8 cellular contexts compared by ENCODE assay signal in the genomic region with DNA sequence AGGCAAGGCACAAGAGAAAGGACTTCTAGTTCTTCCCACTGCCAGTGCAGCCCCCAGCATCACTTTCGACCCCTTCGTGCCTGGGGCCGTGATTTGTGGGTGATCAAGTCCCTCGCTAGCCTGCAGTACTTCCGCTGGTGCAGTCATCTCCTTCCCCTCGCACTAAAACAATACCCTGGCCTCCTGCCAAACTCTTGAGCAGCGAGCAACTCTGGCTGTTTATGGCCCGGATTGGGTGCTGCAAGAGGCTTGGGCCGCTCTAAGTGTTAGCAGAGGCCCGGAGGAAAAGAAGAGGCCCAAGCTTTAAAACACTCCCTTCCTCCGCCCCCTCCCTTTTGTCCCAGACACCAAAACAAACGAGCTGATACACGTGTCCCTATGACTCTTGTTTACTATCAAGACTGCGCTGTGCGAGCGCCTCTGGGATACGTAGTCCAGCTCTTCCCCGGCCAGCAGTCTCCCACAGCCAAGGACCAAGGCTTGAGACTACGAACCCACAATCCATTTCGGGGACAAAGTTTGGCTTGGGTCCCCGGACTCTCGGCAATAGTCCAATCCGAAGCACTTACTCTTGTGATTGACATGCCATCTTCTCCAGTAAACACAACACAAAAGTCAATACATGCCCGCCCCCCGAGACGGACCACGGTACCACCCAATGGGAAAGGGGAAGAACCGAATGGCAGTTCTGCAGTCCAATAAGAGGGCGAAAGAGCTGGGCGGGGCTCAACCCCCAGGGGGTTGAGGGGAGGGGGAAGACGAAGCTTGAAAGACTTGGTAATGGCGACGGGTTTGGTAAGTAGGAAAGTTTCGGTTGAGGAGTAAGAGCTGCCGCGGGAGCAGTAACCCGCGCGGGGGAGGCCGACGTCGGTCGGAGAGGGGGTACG. TPM values are rescaled to one million over a fixed set of nuclear protein-coding genes. Genes with fewer than 3 reads are reported as not detected.
DNase-seq lines count a peak whose midpoint lies in the region; ATAC-seq and TF ChIP-seq lines count a peak whose summit lies in the region.

A gene with protein sequence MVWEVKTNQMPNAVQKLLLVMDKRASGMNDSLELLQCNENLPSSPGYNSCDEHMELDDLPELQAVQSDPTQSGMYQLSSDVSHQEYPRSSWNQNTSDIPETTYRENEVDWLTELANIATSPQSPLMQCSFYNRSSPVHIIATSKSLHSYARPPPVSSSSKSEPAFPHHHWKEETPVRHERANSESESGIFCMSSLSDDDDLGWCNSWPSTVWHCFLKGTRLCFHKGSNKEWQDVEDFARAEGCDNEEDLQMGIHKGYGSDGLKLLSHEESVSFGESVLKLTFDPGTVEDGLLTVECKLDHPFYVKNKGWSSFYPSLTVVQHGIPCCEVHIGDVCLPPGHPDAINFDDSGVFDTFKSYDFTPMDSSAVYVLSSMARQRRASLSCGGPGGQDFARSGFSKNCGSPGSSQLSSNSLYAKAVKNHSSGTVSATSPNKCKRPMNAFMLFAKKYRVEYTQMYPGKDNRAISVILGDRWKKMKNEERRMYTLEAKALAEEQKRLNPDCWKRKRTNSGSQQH (plus strand): TSS at position 771 of the 887 bp plus-strand sequence. CDS start 10,891 bp downstream, outside the sequence.

- ATAC-seq in GM21737 (IDR thresholded peaks at IDR 0.05; ENCODE audit: unreplicated experiment) = peak; percentile 88

- H3K4me1 ChIP-seq in KMS-11 (ENCODE audit: low read depth, poor library complexity, severe bottlenecking) (peaks cover 37% of the 10 kb centered on the region), Peyer's patch (peaks cover 0 to 34% (median 2%) of the 10 kb centered on the region in 4 donors), esophagus (ENCODE audit: control insufficient read depth in 2 of 2, insufficient read depth in 2 of 2, low read length in 1 of 2) (no peaks in the 10 kb centered on the region), mucosa of stomach (ENCODE audit: control insufficient read depth, insufficient read depth, low read length) (no peaks in the 10 kb centered on the region)

- H4K20me1 ChIP-seq in KMS-11 (ENCODE audit: insufficient read depth) = peaks cover 7% of the 10 kb centered on the region; the same call in 1 of the 2 replicates

- WGBS in esophagus, 2 donors = 0% methylated on average over 44 of the region's 44 CpGs

- peak; percentile 100 for DNase-seq in DMS53 (lab: John Stamatoyannopoulos, UW)
- DNase-seq in Peyer's patch = peak; percentile 97 to 99 (median 99)
- DNase-seq in activated T-cell treated with anti-CD3 and anti-CD28 coated beads, Interleukin-2, amount 50 U/mL, for 48 hours = peak; percentile 98
- peak; percentile 96 for DNase-seq in stimulated activated CD8-positive, alpha-beta memory T cell treated with anti-CD3 and anti-CD28 coated beads, Interleukin-7, amount 100 ng/mL, for 1 hour (ENCODE audit: low read depth in 2 of 2)

- H3K4me2 ChIP-seq in KMS-11 = peak within 1 kb of the TSS; percentile 87

- peak within 1 kb of the TSS; percentile 77 for H3K27ac ChIP-seq in KMS-11
- H3K27ac ChIP-seq in Peyer's patch = peak within 1 kb of the TSS; percentile 97 to 100 (median 98)
- H3K27ac ChIP-seq in esophagus (ENCODE audit: low read depth in 2 of 2, low read length in 1 of 2) = peak within 1 kb of the TSS; percentile 100

- H3K79me2 ChIP-seq in KMS-11 (ENCODE audit: insufficient read depth, low read depth) = peaks cover 34% of the 10 kb centered on the region

- no peaks in the 10 kb centered on the region for H3K36me3 ChIP-seq in KMS-11 (ENCODE audit: insufficient read depth)
- peaks cover 0 to 4% (median 0%) of the 10 kb centered on the region in 3 donors for H3K36me3 ChIP-seq in Peyer's patch
- H3K36me3 ChIP-seq in esophagus (ENCODE audit: control insufficient read depth in 2 of 2, insufficient read depth in 2 of 2, low read length in 1 of 2) = peaks cover 0 to 2% of the 10 kb centered on the region in 2 donors
- H3K36me3 ChIP-seq in mucosa of stomach (ENCODE audit: control insufficient read depth, insufficient read depth, low read length) = no peaks in the 10 kb centered on the region

- H3K4me3 ChIP-seq in KMS-11 (IDR thresholded peaks at IDR 0.05; ENCODE audit: insufficient read depth, low read depth, low read length) (no peak within 1 kb of the TSS), Peyer's patch (peak within 1 kb of the TSS; percentile 69 to 96 (median 94)), esophagus (ENCODE audit: low read depth in 1 of 2, low read length in 2 of 2) (peak within 1 kb of the TSS; percentile 97 to 99), mucosa of stomach (ENCODE audit: low read length) (peak within 1 kb of the TSS; percentile 68)

- no peaks in the 10 kb centered on the region for H3K9me3 ChIP-seq in Peyer's patch
- H3K9me3 ChIP-seq in esophagus (ENCODE audit: control insufficient read depth in 2 of 2, insufficient read depth in 1 of 2, low read depth in 1 of 2, low read length in 1 of 2) = no peaks in the 10 kb centered on the region
- H3K9me3 ChIP-seq in mucosa of stomach (ENCODE audit: control insufficient read depth, low read length) = no peaks in the 10 kb centered on the region

- TF ChIP-seq CTCF in KMS-11 (conservative IDR thresholded peaks at IDR 0.05; ENCODE audit: low read depth, low read length) = no peak
- TF ChIP-seq CTCF in Peyer's patch (IDR thresholded peaks at IDR 0.05) = no peak

- H3K9ac ChIP-seq in KMS-11 = peak within 1 kb of the TSS; percentile 71
- peak within 1 kb of the TSS; percentile 96 for H3K9ac ChIP-seq in mucosa of stomach (ENCODE audit: low read length)

- peak within 1 kb of the TSS; percentile 89 for H2AFZ ChIP-seq in KMS-11 (ENCODE audit: low read depth)

- H3K27me3 ChIP-seq in KMS-11 (ENCODE audit: insufficient read depth, low read depth) (no peaks in the 10 kb centered on the region), Peyer's patch (no peaks in the 10 kb centered on the region), esophagus (ENCODE audit: control insufficient read depth in 1 of 2, insufficient read depth in 2 of 2, low read length in 2 of 2) (no peaks in the 10 kb centered on the region), mucosa of stomach (ENCODE audit: control insufficient read depth, insufficient read depth, low read length) (no peaks in the 10 kb centered on the region)

- TF ChIP-seq POLR2A in Peyer's patch (IDR thresholded peaks at IDR 0.05) = peak; percentile 60 to 72

RNA-seq across cellular contexts. Expression of the gene that starts here (rescaled TPM):
- 10 to 100 TPM; 57.6 to 67.7 (median 66.9) TPM for total RNA-seq in Peyer's patch
- 10 to 100 TPM; 48.7 to 58.9 TPM for polyA plus RNA-seq in esophagus
